9 cellular contexts compared by ENCODE assay signal in the genomic region with DNA sequence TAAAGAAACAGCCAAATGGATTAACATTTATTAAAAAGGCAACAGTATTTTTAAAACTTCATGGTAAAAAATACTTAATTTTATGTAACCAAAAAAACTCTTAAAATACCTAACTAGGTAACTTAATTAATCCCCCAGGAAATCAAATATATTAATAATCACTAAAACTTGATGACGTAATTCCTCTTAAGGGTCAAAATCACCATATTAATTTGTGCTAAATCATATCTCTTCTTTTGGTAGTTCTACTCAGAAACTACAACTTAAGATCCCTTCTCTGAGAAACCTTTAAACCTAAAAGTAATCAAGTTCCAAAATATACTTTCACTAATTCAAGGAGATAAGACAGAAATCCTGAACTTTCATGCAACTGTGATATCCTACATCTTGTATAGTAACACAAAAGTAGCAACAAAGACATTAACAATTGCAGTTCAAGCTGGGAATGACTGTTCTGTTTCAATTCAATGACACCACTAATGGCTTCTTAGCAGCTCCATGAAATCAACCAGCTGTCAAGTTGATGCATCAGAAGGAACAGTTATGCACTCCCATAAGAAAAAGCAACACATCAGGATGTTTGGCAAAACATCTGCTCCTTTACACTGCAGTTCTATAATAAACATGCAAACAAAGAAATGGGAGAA. TPM values are rescaled to one million over a fixed set of nuclear protein-coding genes. Genes with fewer than 3 reads are reported as not detected.
DNase-seq lines count a peak whose midpoint lies in the region; ATAC-seq and TF ChIP-seq lines count a peak whose summit lies in the region.
"Had no signal": no experiment of that assay in that cellular context is flagged by ENCODE, and none has a peak within 500 bp of the region (broad histone marks: within the 10 kb centered on the region; RNA-seq: fewer than 3 reads in every experiment).

No MANE protein-coding gene starts in this region.

- H3K4me1 ChIP-seq in RWPE2 (ENCODE audit: insufficient read depth, poor library complexity, severe bottlenecking) (peaks cover 34% of the 10 kb centered on the region), transverse colon (peaks cover 17 to 72% (median 41%) of the 10 kb centered on the region in 4 donors)

- H3K36me3 ChIP-seq in RWPE2 (ENCODE audit: low read depth) (no peaks in the 10 kb centered on the region), transverse colon (no peaks in the 10 kb centered on the region)

- H3K9me3 ChIP-seq in RWPE2 (ENCODE audit: severe bottlenecking) (no peaks in the 10 kb centered on the region), transverse colon (no peaks in the 10 kb centered on the region)

- 58 to 64% methylated on average over 1 of the region's 1 CpG for WGBS in transverse colon (ENCODE audit: low coverage in 1 of 2), 2 donors

- H3K4me3 ChIP-seq in RWPE2 (ENCODE audit: severe bottlenecking) (no peak overlapping the region), transverse colon (peak overlapping the region in 2 of 4 donors; percentile 66 to 89)

- TF ChIP-seq EP300 in transverse colon (IDR thresholded peaks at IDR 0.05; ENCODE audit: low read depth), result no peak

- no peak for TF ChIP-seq POLR2A in transverse colon (IDR thresholded peaks at IDR 0.05)

- ATAC-seq in RWPE2 (ENCODE audit: low read depth), result no peak
- ATAC-seq in HG03457 (IDR thresholded peaks at IDR 0.05; ENCODE audit: unreplicated experiment), result no peak

- H3K27ac ChIP-seq in RWPE2 (ENCODE audit: poor library complexity, severe bottlenecking) (peak overlapping the region; percentile 96), transverse colon (peak overlapping the region; percentile 93 to 99 (median 98))

- H3K27me3 ChIP-seq in RWPE2 (ENCODE audit: insufficient read depth, poor library complexity, severe bottlenecking) (no peaks in the 10 kb centered on the region), transverse colon (no peaks in the 10 kb centered on the region)

- no peak for TF ChIP-seq CTCF in RWPE2 (IDR thresholded peaks at IDR 0.05; ENCODE audit: poor library complexity, severe bottlenecking)
- no peak for TF ChIP-seq CTCF in transverse colon (IDR thresholded peaks at IDR 0.05)

- intact Hi-C loops in transverse colon (cut with DNase I; ENCODE audit: low total_unique reads), result no loop called here

- DNase-seq in NOMO-1 treated with DMSO at 0.1 percent for 48 hours (lab: John Stamatoyannopoulos, UW; ENCODE audit: unreplicated experiment) (peak; percentile 22), NOMO-1 (lab: John Stamatoyannopoulos, UW; ENCODE audit: unreplicated experiment in 2 of 2) (no peak), RWPE2 (ENCODE audit: low spot score) (no peak), glomerular visceral epithelial cell (ENCODE audit: extremely low spot score) (peak; percentile 30), transverse colon (no peak)
- DNase-seq in activated CD4-positive, alpha-beta T cell treated with anti-CD3 and anti-CD28 coated beads for 1 hour, result no peak
- no peak for DNase-seq in activated naive CD4-positive, alpha-beta T cell treated with anti-CD3 and anti-CD28 coated beads, Interleukin-2, amount 50 U/mL, for 16 hours
- DNase-seq: activated naive CD4-positive, alpha-beta T cell treated with anti-CD3 and anti-CD28 coated beads for 36 hours had no signal

- in situ Hi-C loops in transverse colon (cut with MboI; ENCODE audit: low pct_ligation_motif_present in 1 of 4, low pct_unique_long_range_greater_than_20kb in 1 of 4, low sequenced_read_pairs in 3 of 4), result no loop called here

RNA-seq across cellular contexts. Expression of gene BAZ2B, which starts 4.0 kb away (rescaled TPM):
- 100 to 1,000 TPM in 1 of 4 donors, 10 to 100 TPM in 3; 42.3 to 104 (median 81.3) TPM for total RNA-seq in transverse colon

Comparison
In these comparisons a context has a peak if more than half of its experiments do, and no peak if none do; other contexts are left out.
1. DNase-seq: peak in NOMO-1 treated with DMSO at 0.1 percent for 48 hours (single experiment) and glomerular visceral epithelial cell (single experiment); none in NOMO-1 (0 of 2), RWPE2 (single experiment), transverse colon (single experiment), activated CD4-positive, alpha-beta T cell treated with anti-CD3 and anti-CD28 coated beads for 1 hour (single experiment) and activated naive CD4-positive, alpha-beta T cell treated with anti-CD3 and anti-CD28 coated beads, Interleukin-2, amount 50 U/mL, for 16 hours (single experiment).